Comparison of ENCODE assay signal across 12 cellular contexts in the genomic region with DNA sequence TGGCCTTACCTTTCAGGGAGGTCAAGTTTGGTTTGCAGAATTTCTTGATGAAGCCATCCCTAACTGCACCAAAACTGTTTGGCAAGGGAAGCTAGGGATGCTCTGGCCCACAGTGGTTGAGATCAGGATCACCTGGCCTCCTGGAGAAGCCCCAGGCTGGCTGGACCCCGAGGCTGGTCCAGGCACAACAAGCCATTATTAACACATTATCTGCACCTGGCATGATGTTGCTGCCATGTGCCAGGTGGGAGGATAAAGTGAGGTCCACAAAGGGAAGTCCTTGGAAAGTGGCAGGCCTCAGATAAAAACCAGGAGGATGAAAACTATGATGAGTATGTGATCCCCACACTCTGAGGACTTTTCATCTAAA.
"Had no signal": no experiment of that assay in that cellular context is flagged by ENCODE, and none has a peak within 500 bp of the region (broad histone marks: within the 10 kb centered on the region; RNA-seq: fewer than 3 reads in every experiment).

No MANE protein-coding gene starts in this region.

- H3K36me3 ChIP-seq: right atrium auricular region had no signal

- DNase-seq: activated CD4-positive, alpha-beta T cell treated with anti-CD3 and anti-CD28 coated beads for 48 hours; activated naive CD4-positive, alpha-beta T cell; natural killer cell; stimulated activated CD4-positive, alpha-beta T cell treated with anti-CD3 and anti-CD28 coated beads, Interleukin-1b, Interleukin-23, amount 100 ng/mL, for 48 hours; stimulated activated naive B cell treated with anti-CD40 and anti-IgM and Interleukin-4, amounts not matched to agents 10 μg/mL and 1 μg/mL and 100 μg/mL, for 72 hours; T-helper 17 cell had no signal

- H3K27me3 Mint-ChIP-seq: dendritic cell treated with granulocyte-macrophage colony-stimulating factor and Interleukin-4, amounts not matched to agents 40 ng/mL and 50 ng/mL, for 4 days; stimulated activated naive B cell treated with anti-CD40 and anti-IgM and Interleukin-4, amounts not matched to agents 10 μg/mL and 1 μg/mL and 100 μg/mL, for 72 hours; T-helper 17 cell had no signal

- H3K27ac Mint-ChIP-seq: natural killer cell had no signal

- H3K27me3 ChIP-seq: right atrium auricular region, spleen had no signal

- H3K27ac ChIP-seq: spleen had no signal

- H3K36me3 Mint-ChIP-seq: natural killer cell had no signal

- ATAC-seq: mucosa of descending colon; natural killer cell; stimulated activated naive B cell treated with anti-CD40 and anti-IgM and Interleukin-4, amounts not matched to agents 10 μg/mL and 1 μg/mL and 100 μg/mL, for 72 hours; T-helper 17 cell; WTC11 had no signal

- H3K9me3 ChIP-seq: mucosa of descending colon, right atrium auricular region, spleen had no signal

- H3K9me3 Mint-ChIP-seq: activated T-helper 1 cell treated with anti-CD3 and anti-CD28 coated beads, Interleukin-12 subunit alpha, Interleukin-12 subunit beta, Interleukin-2, Interleukin-4 antibody, amounts not matched to agents 30 ng/mL and 10 ng/mL and 1 ng/mL, durations not matched to agents 14 hours and 24 hours and 36 hours; dendritic cell treated with granulocyte-macrophage colony-stimulating factor and Interleukin-4, amounts not matched to agents 40 ng/mL and 50 ng/mL, for 4 days; natural killer cell; stimulated activated naive B cell treated with anti-CD40 and anti-IgM and Interleukin-4, amounts not matched to agents 10 μg/mL and 1 μg/mL and 100 μg/mL, for 72 hours; WTC11 had no signal

- H3K4me1 Mint-ChIP-seq: WTC11 had no signal

- H3K4me3 ChIP-seq: mucosa of descending colon, right atrium auricular region, spleen had no signal

- H3K4me3 Mint-ChIP-seq: activated T-helper 1 cell treated with anti-CD3 and anti-CD28 coated beads, Interleukin-12 subunit alpha, Interleukin-12 subunit beta, Interleukin-2, Interleukin-4 antibody, amounts not matched to agents 30 ng/mL and 10 ng/mL and 1 ng/mL, durations not matched to agents 14 hours and 24 hours and 36 hours; dendritic cell treated with granulocyte-macrophage colony-stimulating factor and Interleukin-4, amounts not matched to agents 40 ng/mL and 50 ng/mL, for 4 days; natural killer cell; stimulated activated naive B cell treated with anti-CD40 and anti-IgM and Interleukin-4, amounts not matched to agents 10 μg/mL and 1 μg/mL and 100 μg/mL, for 72 hours; T-helper 17 cell; WTC11 had no signal
